ENCODE assay signal across 29 cellular contexts in the genomic region with DNA sequence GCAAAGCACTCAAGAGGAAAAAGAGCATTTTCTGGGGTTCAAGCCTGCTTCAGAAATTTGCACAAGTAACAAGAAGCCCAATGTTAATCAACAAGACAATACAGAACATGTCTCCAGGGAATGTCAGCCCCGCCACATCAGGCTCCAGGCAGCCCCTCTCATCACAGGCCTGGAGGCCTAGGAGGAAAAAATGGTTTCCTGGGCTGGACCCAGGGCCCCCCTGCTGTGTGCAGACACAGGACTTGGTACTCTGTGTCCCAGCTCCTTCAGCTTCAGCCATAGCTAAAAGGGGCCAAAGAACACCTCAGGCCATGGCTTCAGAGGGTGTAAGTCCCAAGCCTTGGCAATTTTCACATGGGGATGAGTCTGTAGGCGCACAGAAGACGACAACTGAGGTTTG.
"Had no signal": no experiment of that assay in that cellular context is flagged by ENCODE, and none has a peak within 500 bp of the region (broad histone marks: within the 10 kb centered on the region; RNA-seq: fewer than 3 reads in every experiment).

No MANE protein-coding gene starts in this region.

- H3K36me3 ChIP-seq: esophagus squamous epithelium, gastrocnemius medialis, heart right ventricle, left lung, lower lobe of right lung had no signal

- FAIRE-seq: colon, endometrium, islet of Langerhans, keratinocyte had no signal

- H3K27ac Mint-ChIP-seq: mesothelial cell of epicardium; naive B cell; naive thymus-derived CD8-positive, alpha-beta T cell had no signal

- ATAC-seq: esophagus mucosa; gastrocnemius medialis; heart right ventricle; left cardiac atrium; left lung; left ventricle myocardium superior; lower lobe of right lung; mucosa of descending colon; naive thymus-derived CD8-positive, alpha-beta T cell had no signal

- H3K27me3 Mint-ChIP-seq: naive B cell; naive thymus-derived CD8-positive, alpha-beta T cell had no signal

- DNase-seq: dermis blood vessel endothelial cell; dorsolateral prefrontal cortex; effector CD4-positive, alpha-beta T cell; effector memory CD4-positive, alpha-beta T cell; erythroblast; esophagus squamous epithelium; foreskin fibroblast; foreskin melanocyte; gastrocnemius medialis; glutamatergic neuron; head of caudate nucleus; heart right ventricle; hippocampal formation; left cardiac atrium; left lung; left ventricle myocardium superior; lower lobe of right lung; mesenchymal stem cell; mucosa of descending colon; naive B cell; naive thymus-derived CD8-positive, alpha-beta T cell had no signal

- H3K9me3 ChIP-seq: gastrocnemius medialis had no signal

- H3K4me3 Mint-ChIP-seq: mesothelial cell of epicardium; naive B cell; naive thymus-derived CD8-positive, alpha-beta T cell had no signal

- H3K27me3 ChIP-seq: dorsolateral prefrontal cortex, esophagus squamous epithelium, gastrocnemius medialis, heart right ventricle, left lung had no signal

- H3K4me1 Mint-ChIP-seq: mesothelial cell of epicardium; naive B cell; naive thymus-derived CD8-positive, alpha-beta T cell had no signal

- H3K4me3 ChIP-seq: coronary artery, dorsolateral prefrontal cortex, esophagus squamous epithelium, gastrocnemius medialis, heart right ventricle, left lung, lower lobe of right lung, mucosa of descending colon had no signal

- H3K27ac ChIP-seq: coronary artery, dorsolateral prefrontal cortex, epithelial cell of prostate, esophagus squamous epithelium, gastrocnemius medialis, heart right ventricle, left lung, lower lobe of right lung had no signal

- H3K4me1 ChIP-seq: esophagus squamous epithelium, gastrocnemius medialis, heart right ventricle, left lung, lower lobe of right lung had no signal
